9 cellular contexts compared by ENCODE assay signal in genomic region chr12:5988088-5988487, GRCh38. TPM values are rescaled to one million over a fixed set of nuclear protein-coding genes. Genes with fewer than 3 reads are reported as not detected.
"Had no signal": no experiment of that assay in that cellular context is flagged by ENCODE, and none has a peak within 500 bp of the region (broad histone marks: within the 10 kb centered on the region; RNA-seq: fewer than 3 reads in every experiment).

No MANE protein-coding gene starts in this region.

- H3K9me3 ChIP-seq: gastrocnemius medialis, heart left ventricle, left ventricle myocardium inferior, prostate gland, stomach, thoracic aorta had no signal

- H3K4me3 ChIP-seq: gastrocnemius medialis, heart left ventricle, left ventricle myocardium inferior, prostate gland, smooth muscle cell, stomach, thoracic aorta had no signal

- H3K36me3 ChIP-seq: prostate gland, stomach, thoracic aorta had no signal

- H3K27me3 ChIP-seq: gastrocnemius medialis, heart left ventricle, stomach had no signal

- H3K27ac ChIP-seq: gastrocnemius medialis, left ventricle myocardium inferior, prostate gland, stomach, thoracic aorta had no signal

RNA-seq across cellular contexts. Expression of gene ANO2, which starts 43.0 kb away (rescaled TPM):
- total RNA-seq: activated CD4-positive, alpha-beta memory T cell treated with anti-CD3 and anti-CD28 coated beads, Interleukin-2, amount 10 ng/mL, durations not matched to agents 7 days and 5 days; activated T-cell treated with anti-CD3 and anti-CD28 coated beads, Interleukin-2, amount 50 U/mL, for 4 hours had no signal
- polyA plus RNA-seq: smooth muscle cell had no signal
